In genomic region chr11:15793032-15793996, GRCh38 we compare ENCODE assay signal across 13 cellular contexts.
DNase-seq lines count a peak whose midpoint lies in the region; ATAC-seq, FAIRE-seq and TF ChIP-seq lines count a peak whose summit lies in the region.
"Had no signal": no experiment of that assay in that cellular context is flagged by ENCODE, and none has a peak within 500 bp of the region (broad histone marks: within the 10 kb centered on the region; RNA-seq: fewer than 3 reads in every experiment).

No MANE protein-coding gene starts in this region.

- no peak for FAIRE-seq in K562 (lab: Jason Lieb, UNC)
- FAIRE-seq: A549, GM12878 had no signal

- no TSS peak for BruUV-seq in K562 (replicated peaks; lab: Mats Ljungman, UMichigan)

- TF ChIP-seq POLR2A in K562 (conservative IDR thresholded peaks at IDR 0.05), result no peak

- H3K27ac ChIP-seq in K562 (ENCODE audit: extremely low read depth, low read depth, low read length), result no peak overlapping the region
- H3K27ac ChIP-seq in right cardiac atrium (ENCODE audit: low read length), result no peak overlapping the region
- H3K27ac ChIP-seq in upper lobe of right lung, result peak overlapping the region; percentile 24
- H3K27ac ChIP-seq: A549 had no signal

- DNase-seq in Right ventricle myocardium superior (no peak), cardiac septum (ENCODE audit: low spot score) (no peak), K562 (ENCODE audit: extremely low read depth in 1 of 4, low spot score in 3 of 4) (no peak), right cardiac atrium (no peak), upper lobe of right lung (no peak), DMS53 treated with DMSO at 0.1 percent for 48 hours (lab: John Stamatoyannopoulos, UW; ENCODE audit: unreplicated experiment) (no peak), cerebellar nuclear complex (lab: John Stamatoyannopoulos, UW) (no peak)
- DNase-seq: activated CD4-positive, alpha-beta T cell treated with anti-CD3 and anti-CD28 coated beads, Interleukin-2, amount 50 U/mL, for 1 hour; NCI-H146 had no signal

- no peak overlapping the region for H3K9ac ChIP-seq in K562 (ENCODE audit: insufficient read depth in 1 of 2, low read depth in 2 of 2, low read length in 2 of 2)

- POLR2A ChIA-PET in K562 (lab: Yijun Ruan, JAX), result no interaction called here

- no peaks in the 10 kb centered on the region for H3K9me1 ChIP-seq in K562 (ENCODE audit: control insufficient read depth, insufficient read depth, low read length)

- H3K36me3 ChIP-seq in K562 (ENCODE audit: control insufficient read depth, insufficient read depth, low read length) (no peaks in the 10 kb centered on the region), upper lobe of right lung (no peaks in the 10 kb centered on the region)

- no peaks in the 10 kb centered on the region for H3K9me3 ChIP-seq in K562 (replicated peaks; ENCODE audit: control insufficient read depth, insufficient read depth, low read depth, low read length)
- no peaks in the 10 kb centered on the region for H3K9me3 ChIP-seq in right cardiac atrium (ENCODE audit: control insufficient read depth, low read length)
- H3K9me3 ChIP-seq in upper lobe of right lung, result no peaks in the 10 kb centered on the region
- H3K9me3 ChIP-seq: A549 had no signal

- no peak for TF ChIP-seq RAD21 in K562 (CRISPR knock-in tag; conservative IDR thresholded peaks at IDR 0.05 in 1 of 2, IDR thresholded peaks at IDR 0.05 in 1 of 2)

- TF ChIP-seq EP300 in K562 (IDR thresholded peaks at IDR 0.05; ENCODE audit: low read length), result no peak

- no peak overlapping the region for H3K4me2 ChIP-seq in K562 (ENCODE audit: insufficient read depth, low read length)
- H3K4me2 ChIP-seq: A549 had no signal

- TF ChIP-seq CTCF in K562 (IDR thresholded peaks at IDR 0.05 in 2 of 3, conservative IDR thresholded peaks at IDR 0.05 in 1 of 3; ENCODE audit: insufficient read depth in 2 of 3, low read depth in 1 of 3, low read length in 3 of 3) (no peak), upper lobe of right lung (IDR thresholded peaks at IDR 0.05) (no peak)

- ATAC-seq in Right ventricle myocardium superior (ENCODE audit: poor library complexity) (peak; percentile 34), K562 (no peak), right cardiac atrium (peak; percentile 29 to 48), upper lobe of right lung (peak; percentile 61), GM19324 (IDR thresholded peaks at IDR 0.05; ENCODE audit: low FRiP score, unreplicated experiment) (no peak)
- ATAC-seq: A549, GM12878, HCT116 had no signal

- H3K27me3 ChIP-seq in K562 (ENCODE audit: control insufficient read depth in 2 of 2, insufficient read depth in 2 of 2, low read length in 2 of 2) (no peaks in the 10 kb centered on the region), right cardiac atrium (ENCODE audit: control insufficient read depth, insufficient read depth) (no peaks in the 10 kb centered on the region), upper lobe of right lung (no peaks in the 10 kb centered on the region)

- no peaks in the 10 kb centered on the region for H4K20me1 ChIP-seq in K562 (replicated peaks; ENCODE audit: control insufficient read depth, insufficient read depth, low read length)

- H3K4me3 ChIP-seq in K562, result no peak overlapping the region
- no peak overlapping the region for H3K4me3 ChIP-seq in right cardiac atrium (ENCODE audit: low read length)
- H3K4me3 ChIP-seq in upper lobe of right lung, result no peak overlapping the region
- H3K4me3 ChIP-seq: A549, GM12878 had no signal

- WGBS in K562 (ENCODE audit: insufficient coverage, low coverage, missing lambda C conversion rate), result 0% methylated on average over 5 of the region's 5 CpGs
- 75% methylated on average over 5 of the region's 5 CpGs for WGBS in right cardiac atrium

- no peak overlapping the region for H2AFZ ChIP-seq in K562 (ENCODE audit: low read depth, low read length)

- no peaks in the 10 kb centered on the region for H3K4me1 ChIP-seq in K562 (replicated peaks in 1 of 2; ENCODE audit: control insufficient read depth in 2 of 2, insufficient read depth in 2 of 2, low read length in 2 of 2)
- peaks cover 2% of the 10 kb centered on the region for H3K4me1 ChIP-seq in right cardiac atrium (ENCODE audit: control insufficient read depth, insufficient read depth, low read length)
- no peaks in the 10 kb centered on the region for H3K4me1 ChIP-seq in upper lobe of right lung
- H3K4me1 ChIP-seq: A549 had no signal

- in situ Hi-C loops in K562 (cut with MboI), result no loop called here

- no peaks in the 10 kb centered on the region for H3K79me2 ChIP-seq in K562 (ENCODE audit: control insufficient read depth, insufficient read depth, low read length)

- CTCF ChIA-PET in K562 (lab: Yijun Ruan, JAX; ENCODE audit: low intra/inter-chr PET ratio), result no interaction called here

- intact Hi-C loops in Right ventricle myocardium superior (cut with DNase I) (no loop called here), cardiac septum (cut with DNase I) (no loop called here), K562 (cut with micrococcal nuclease) (no loop called here), right cardiac atrium (cut with DNase I) (no loop called here), upper lobe of right lung (cut with DNase I) (no loop called here)

TF ChIP-seq in K562, 482 proteins besides CTCF, POLR2A, EP300 and RAD21:
- peak; percentile 80 for TF ChIP-seq ZNF707 (CRISPR knock-in tag; conservative IDR thresholded peaks at IDR 0.05)
- no peak for TF ChIP-seq SETDB1 (IDR thresholded peaks at IDR 0.05; ENCODE audit: low read length)

Comparison
In these comparisons a context has a peak if more than half of its experiments do, and no peak if none do; other contexts are left out.
1. ATAC-seq: peak in Right ventricle myocardium superior (single experiment), right cardiac atrium (2 of 2) and upper lobe of right lung (single experiment); none in K562 (single experiment) and GM19324 (single experiment).